In the genomic region with DNA sequence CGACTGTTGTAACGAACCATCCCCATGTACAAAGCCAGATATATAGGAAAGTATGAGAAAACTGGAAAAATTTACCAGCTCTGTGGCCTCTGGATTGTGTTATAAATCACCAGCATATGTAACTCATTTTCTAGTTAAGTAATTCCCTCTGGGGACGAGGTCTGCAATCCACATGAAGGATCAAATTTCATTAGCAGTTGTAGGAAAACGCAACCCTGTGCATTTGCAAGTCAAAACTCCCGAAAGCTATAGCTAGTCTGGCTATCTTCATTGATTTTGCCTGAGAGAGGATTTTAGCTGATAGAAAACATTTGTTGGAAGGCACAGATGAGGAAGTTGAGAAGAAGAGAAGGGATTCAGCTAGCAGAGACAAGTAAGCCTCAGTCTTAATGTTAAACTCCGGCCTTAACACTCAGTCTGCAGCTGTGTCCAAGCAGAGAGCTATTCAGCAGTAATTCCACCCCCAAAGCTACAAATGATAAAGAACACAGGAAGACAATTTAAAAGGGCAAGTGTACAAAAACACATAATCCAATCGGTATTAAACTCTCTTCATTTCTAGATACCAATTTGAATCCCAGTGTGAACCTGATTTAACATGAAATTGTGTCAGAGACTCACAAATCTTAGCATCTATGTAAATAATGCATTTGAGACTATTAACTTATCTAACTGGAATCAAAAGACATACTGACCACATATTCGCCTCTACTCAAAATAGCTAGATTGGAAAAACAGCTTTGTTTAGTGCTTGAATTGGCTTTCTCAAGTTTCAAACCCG, we compare ENCODE assay signal across 8 cellular contexts. TPM values are rescaled to one million over a fixed set of nuclear protein-coding genes. Genes with fewer than 3 reads are reported as not detected.
DNase-seq lines count a peak whose midpoint lies in the region; ATAC-seq, FAIRE-seq and TF ChIP-seq lines count a peak whose summit lies in the region.

No MANE protein-coding gene starts in this region.

- no peak for TF ChIP-seq EP300 in upper lobe of left lung (IDR thresholded peaks at IDR 0.05)

- peaks cover 20% of the 10 kb centered on the region for H3K36me3 Mint-ChIP-seq in activated CD4-positive, alpha-beta T cell treated with anti-CD3 and anti-CD28 coated beads, Interleukin-2, amount 10 ng/mL, durations not matched to agents 24 days and 14 days (ENCODE audit: low read depth)

- H3K9ac ChIP-seq in kidney (ENCODE audit: low read length in 2 of 2) = peak overlapping the region; percentile 13 to 51

- H3K4me3 Mint-ChIP-seq in activated CD4-positive, alpha-beta T cell treated with anti-CD3 and anti-CD28 coated beads, Interleukin-2, amount 10 ng/mL, durations not matched to agents 24 days and 14 days = no peak overlapping the region

- 41 to 45% methylated on average over 9 of the region's 9 CpGs for WGBS in upper lobe of left lung, 2 donors

- H3K4me1 ChIP-seq in kidney (ENCODE audit: control insufficient read depth in 1 of 2, insufficient read depth in 1 of 2, low read depth in 1 of 2, low read length in 2 of 2) (peaks cover 2 to 4% of the 10 kb centered on the region in 2 donors), upper lobe of left lung (peaks cover 10 to 21% (median 20%) of the 10 kb centered on the region in 4 donors)

- intact Hi-C loops in activated CD4-positive, alpha-beta T cell treated with anti-CD3 and anti-CD28 coated beads, Interleukin-2, amount 10 ng/mL, durations not matched to agents 24 days and 14 days (cut with micrococcal nuclease) = loop anchor here (1.0 to 2.0 kb wide), 3 partner anchors 26 to 109 kb away; a partner anchor contains a TSS
- intact Hi-C loops in kidney (cut with DNase I) = no loop called here

- peak; percentile 65 for DNase-seq in activated CD4-positive, alpha-beta T cell treated with anti-CD3 and anti-CD28 coated beads, Interleukin-2, amount 10 ng/mL, durations not matched to agents 24 days and 14 days
- no peak for DNase-seq in activated CD4-positive, alpha-beta T cell treated with anti-CD3 and anti-CD28 coated beads for 1 hour
- DNase-seq in NCI-H1694 treated with DMSO at 0.1 percent for 48 hours (lab: John Stamatoyannopoulos, UW) (peak; percentile 70), astrocyte of the hippocampus (ENCODE audit: low read depth, low spot score) (peak; percentile 74), kidney (no peak), upper lobe of left lung (no peak), HPDE6-E6E7 (ENCODE audit: extremely low spot score) (no peak), mesenteric fat pad (ENCODE audit: low spot score) (no peak)

- no peak for TF ChIP-seq POLR2A in upper lobe of left lung (IDR thresholded peaks at IDR 0.05)

- H3K9me3 Mint-ChIP-seq in activated CD4-positive, alpha-beta T cell treated with anti-CD3 and anti-CD28 coated beads, Interleukin-2, amount 10 ng/mL, durations not matched to agents 24 days and 14 days = no peaks in the 10 kb centered on the region

- peaks cover 0 to 3% of the 10 kb centered on the region in 2 donors for H3K36me3 ChIP-seq in kidney (ENCODE audit: control insufficient read depth in 1 of 2, insufficient read depth in 2 of 2, low read length in 2 of 2)
- H3K36me3 ChIP-seq in upper lobe of left lung = peaks cover 0 to 8% (median 0%) of the 10 kb centered on the region in 4 donors

- no peaks in the 10 kb centered on the region for H3K27me3 ChIP-seq in upper lobe of left lung

- H3K27ac Mint-ChIP-seq in activated CD4-positive, alpha-beta T cell treated with anti-CD3 and anti-CD28 coated beads, Interleukin-2, amount 10 ng/mL, durations not matched to agents 24 days and 14 days = no peak overlapping the region

- peak in 1 of 2 donors; percentile 83 for ATAC-seq in upper lobe of left lung (ENCODE audit: low FRiP score in 2 of 2)

- FAIRE-seq in kidney (lab: Jason Lieb, UNC) = no peak

- peaks cover 24% of the 10 kb centered on the region for H3K4me1 Mint-ChIP-seq in activated CD4-positive, alpha-beta T cell treated with anti-CD3 and anti-CD28 coated beads, Interleukin-2, amount 10 ng/mL, durations not matched to agents 24 days and 14 days

- H3K27me3 Mint-ChIP-seq in activated CD4-positive, alpha-beta T cell treated with anti-CD3 and anti-CD28 coated beads, Interleukin-2, amount 10 ng/mL, durations not matched to agents 24 days and 14 days = no peaks in the 10 kb centered on the region

- no peak for TF ChIP-seq CTCF in kidney (IDR thresholded peaks at IDR 0.05; ENCODE audit: borderline replicate concordance, extremely low read depth, insufficient read depth)
- TF ChIP-seq CTCF in upper lobe of left lung (IDR thresholded peaks at IDR 0.05) = no peak

- H3K4me3 ChIP-seq in kidney (ENCODE audit: low read length in 2 of 2) = peak overlapping the region; percentile 56 to 75
- peak overlapping the region in 3 of 4 donors; percentile 31 to 44 (median 43) for H3K4me3 ChIP-seq in upper lobe of left lung

- H3K9me3 ChIP-seq in kidney (ENCODE audit: control insufficient read depth in 1 of 2, low read length in 2 of 2) (no peaks in the 10 kb centered on the region), upper lobe of left lung (no peaks in the 10 kb centered on the region)

- H3K27ac ChIP-seq in kidney (ENCODE audit: low read depth in 2 of 2, low read length in 2 of 2) = peak overlapping the region; percentile 69 to 77
- H3K27ac ChIP-seq in upper lobe of left lung = peak overlapping the region; percentile 66 to 82 (median 76)

RNA-seq across cellular contexts. Expression of a gene that starts 54.2 kb away (rescaled TPM):
- total RNA-seq in activated CD4-positive, alpha-beta T cell treated with anti-CD3 and anti-CD28 coated beads, Interleukin-2, amount 10 ng/mL, durations not matched to agents 24 days and 14 days = 62.6 and 66.5 TPM in 2 replicates
- total RNA-seq in kidney (52.1 TPM), upper lobe of left lung (10 to 100 TPM; 21.0 to 40.4 (median 35.8) TPM), mesenteric fat pad (46.5 TPM)
- polyA plus RNA-seq in kidney (ENCODE audit: insufficient read depth, low read depth, low replicate concordance) = 40.2 TPM

Comparison
In these comparisons a context has a peak if more than half of its experiments do, and no peak if none do; other contexts are left out.
1. DNase-seq: peak in activated CD4-positive, alpha-beta T cell treated with anti-CD3 and anti-CD28 coated beads, Interleukin-2, amount 10 ng/mL, durations not matched to agents 24 days and 14 days (single experiment), NCI-H1694 treated with DMSO at 0.1 percent for 48 hours (single experiment) and astrocyte of the hippocampus (single experiment); none in activated CD4-positive, alpha-beta T cell treated with anti-CD3 and anti-CD28 coated beads for 1 hour (single experiment), kidney (single experiment), upper lobe of left lung (0 of 2), HPDE6-E6E7 (single experiment) and mesenteric fat pad (single experiment).